ENCODE assay signal across 15 cellular contexts in genomic region chr2:197058777-197059176, GRCh38.
DNase-seq lines count a peak whose midpoint lies in the region; ATAC-seq and TF ChIP-seq lines count a peak whose summit lies in the region.
"Had no signal": no experiment of that assay in that cellular context is flagged by ENCODE, and none has a peak within 500 bp of the region (broad histone marks: within the 10 kb centered on the region; RNA-seq: fewer than 3 reads in every experiment).

No MANE protein-coding gene starts in this region.

- H3K27ac Mint-ChIP-seq in CD8-positive, alpha-beta T cell = peak overlapping the region; percentile 67
- H3K27ac Mint-ChIP-seq in naive thymus-derived CD8-positive, alpha-beta T cell = peak overlapping the region in 6 of 10 donors; percentile 51 to 76 (median 60)
- H3K27ac Mint-ChIP-seq: B cell, GM23338 had no signal

- no peak; the same call in 1 of the 2 replicates for TF ChIP-seq RAD21 in SK-N-SH (IDR thresholded peaks at IDR 0.05; ENCODE audit: low read length)

- ATAC-seq in SK-N-SH treated with all-trans-retinoic acid at 6 μM for 48 hours (no peak), left colon (no peak)
- no peak for ATAC-seq in CD8-positive, alpha-beta T cell
- ATAC-seq in naive thymus-derived CD8-positive, alpha-beta T cell = no peak
- ATAC-seq: GM23338 had no signal

- H3K9me3 ChIP-seq in SK-N-SH = peaks cover 12% of the 10 kb centered on the region; the same call in 1 of the 2 replicates
- H3K9me3 ChIP-seq in CD8-positive, alpha-beta T cell (ENCODE audit: low read length) = peaks cover 7% of the 10 kb centered on the region
- H3K9me3 ChIP-seq in SK-N-MC (ENCODE audit: low read depth, low read length) = peaks cover 8% of the 10 kb centered on the region; the same call in 1 of the 2 replicates

- no peaks in the 10 kb centered on the region for H3K9me2 ChIP-seq in SK-N-SH

- WGBS in SK-N-SH (ENCODE audit: low lambda C conversion rate) = 67% methylated on average over 1 of the region's 1 CpG

- POLR2A ChIA-PET in SK-N-SH (lab: Yijun Ruan, JAX) = interaction anchor here (0.6 to 0.9 kb wide), 2 partner anchors 14 to 32 kb away, joined by 3 to 4 read pairs; no protein-coding TSS in a partner anchor
- POLR2A ChIA-PET in CD8-positive, alpha-beta T cell (lab: Charles Lee) = interaction anchor here (0.7 kb wide), 1 partner anchor 221 kb away, joined by 3 read pairs; no protein-coding TSS in a partner anchor
- POLR2A ChIA-PET in naive thymus-derived CD8-positive, alpha-beta T cell (lab: Charles Lee) = no interaction called here

- intact Hi-C loops in CD8-positive, alpha-beta T cell (cut with DNase I, micrococcal nuclease) = no loop called here
- intact Hi-C loops in left colon (cut with DNase I, micrococcal nuclease) = no loop called here

- TF ChIP-seq CTCF in SK-N-SH (IDR thresholded peaks at IDR 0.05) = no peak
- no peak for TF ChIP-seq CTCF in CD8-positive, alpha-beta T cell (IDR thresholded peaks at IDR 0.05)

- peak in 1 of 2 experiments; percentile 75; a peak in 1 of 4 replicates for TF ChIP-seq EP300 in SK-N-SH (IDR thresholded peaks at IDR 0.05; ENCODE audit: borderline replicate concordance in 1 of 2, low read depth in 1 of 2, low read length in 1 of 2)

- H3F3A ChIP-seq in SK-N-SH (replicated peaks; ENCODE audit: insufficient read depth) = no peaks in the 10 kb centered on the region

- no peaks in the 10 kb centered on the region for H3K27me3 ChIP-seq in SK-N-SH (ENCODE audit: insufficient read depth)
- H3K27me3 ChIP-seq in CD8-positive, alpha-beta T cell (ENCODE audit: insufficient read depth, low read length) = no peaks in the 10 kb centered on the region

- H3K4me2 ChIP-seq in SK-N-SH = no peak overlapping the region
- H3K4me2 ChIP-seq: GM23338 had no signal

- H3K79me2 ChIP-seq in SK-N-SH (ENCODE audit: insufficient read depth) = no peaks in the 10 kb centered on the region

- no peaks in the 10 kb centered on the region for H3K27me3 Mint-ChIP-seq in CD8-positive, alpha-beta T cell (ENCODE audit: low read depth)
- no peaks in the 10 kb centered on the region for H3K27me3 Mint-ChIP-seq in naive thymus-derived CD8-positive, alpha-beta T cell
- H3K27me3 Mint-ChIP-seq: B cell; CD8-positive, alpha-beta memory T cell had no signal

- no peak overlapping the region for H2AFZ ChIP-seq in SK-N-SH (ENCODE audit: low read depth)
- H2AFZ ChIP-seq: GM23338 had no signal

- peaks cover 92% of the 10 kb centered on the region for H3K36me3 Mint-ChIP-seq in CD8-positive, alpha-beta T cell
- peaks cover 31 to 93% (median 85%) of the 10 kb centered on the region in 3 donors for H3K36me3 Mint-ChIP-seq in naive thymus-derived CD8-positive, alpha-beta T cell

- H3K9ac ChIP-seq in SK-N-SH (no peak overlapping the region), SK-N-MC (ENCODE audit: insufficient read length) (no peak overlapping the region)

- DNase-seq in SK-N-SH (peak; percentile 23), SK-N-MC (ENCODE audit: low read depth, low spot score) (no peak), left colon (no peak), NCI-H1436 treated with DMSO at 0.1 percent for 48 hours (lab: John Stamatoyannopoulos, UW) (no peak), NCI-H1930 (lab: John Stamatoyannopoulos, UW) (no peak)
- no peak for DNase-seq in CD8-positive, alpha-beta T cell
- DNase-seq in naive thymus-derived CD8-positive, alpha-beta T cell = no peak
- DNase-seq: C1 segment of cervical spinal cord; Caco-2; CD8-positive, alpha-beta memory T cell; H7; IMR-90 had no signal

- no peaks in the 10 kb centered on the region for H4K20me1 ChIP-seq in SK-N-SH (ENCODE audit: insufficient read depth)

- H3K27ac ChIP-seq in SK-N-SH (ENCODE audit: low read depth in 2 of 2, low read length in 1 of 2) = peak overlapping the region in 1 of 2 experiments; percentile 97; a peak in 2 of 4 replicates
- H3K27ac ChIP-seq in CD8-positive, alpha-beta T cell (ENCODE audit: low read depth, low read length) = no peak overlapping the region
- 0 out of 2 replicates have a peak overlapping the region, but pooled peaks have one; percentile 51 for H3K27ac ChIP-seq in SK-N-MC

- peaks cover 0 to 28% of the 10 kb centered on the region in 2 experiments; a peak in 3 of 4 replicates for H3K4me1 ChIP-seq in SK-N-SH (ENCODE audit: control insufficient read depth in 1 of 2, insufficient read depth in 2 of 2, low read depth in 1 of 2, low read length in 1 of 2)
- no peaks in the 10 kb centered on the region for H3K4me1 ChIP-seq in CD8-positive, alpha-beta T cell (ENCODE audit: insufficient read depth, low read length)
- H3K4me1 ChIP-seq: Caco-2 had no signal

- H3K4me3 ChIP-seq in SK-N-SH (ENCODE audit: low read depth in 2 of 2, low read length in 1 of 2) (no peak overlapping the region), SK-N-MC (no peak overlapping the region)
- H3K4me3 ChIP-seq in CD8-positive, alpha-beta T cell (ENCODE audit: low read depth, low read length) = no peak overlapping the region
- H3K4me3 ChIP-seq: GM23338 had no signal

- H3K4me1 Mint-ChIP-seq in CD8-positive, alpha-beta T cell (ENCODE audit: low read depth) = peaks cover 25% of the 10 kb centered on the region
- peaks cover 6 to 29% (median 25%) of the 10 kb centered on the region in 4 donors for H3K4me1 Mint-ChIP-seq in naive thymus-derived CD8-positive, alpha-beta T cell
- H3K4me1 Mint-ChIP-seq: GM23338 had no signal

- CTCF ChIA-PET in SK-N-SH (lab: Yijun Ruan, JAX) = interaction anchor here (0.9 to 2.4 kb wide), 10 partner anchors 13 to 319 kb away, joined by 3 to 9 read pairs (median 6); no protein-coding TSS in a partner anchor
- CTCF ChIA-PET in CD8-positive, alpha-beta T cell (lab: Charles Lee) = interaction anchor here (0.6 kb wide), 1 partner anchor 284 kb away, joined by 3 read pairs; no protein-coding TSS in a partner anchor

- H3K9me3 Mint-ChIP-seq in CD8-positive, alpha-beta T cell = peaks cover 11% of the 10 kb centered on the region
- peaks cover 2 to 16% (median 14%) of the 10 kb centered on the region in 9 donors for H3K9me3 Mint-ChIP-seq in naive thymus-derived CD8-positive, alpha-beta T cell

- H3K36me3 ChIP-seq in SK-N-SH (replicated peaks in 1 of 2; ENCODE audit: control insufficient read depth in 1 of 2, insufficient read depth in 2 of 2, low read length in 1 of 2) = peaks cover 5 to 6% of the 10 kb centered on the region in 2 experiments
- H3K36me3 ChIP-seq in CD8-positive, alpha-beta T cell (ENCODE audit: insufficient read depth, low read length) = peaks cover 47% of the 10 kb centered on the region
- peaks cover 16% of the 10 kb centered on the region; the same call in 1 of the 2 replicates for H3K36me3 ChIP-seq in SK-N-MC (ENCODE audit: insufficient read depth, low read length)

- no peak overlapping the region for H3K4me3 Mint-ChIP-seq in CD8-positive, alpha-beta T cell
- H3K4me3 Mint-ChIP-seq in naive thymus-derived CD8-positive, alpha-beta T cell = no peak overlapping the region
- H3K4me3 Mint-ChIP-seq: B cell; CD8-positive, alpha-beta memory T cell; GM23338 had no signal

TF ChIP-seq in SK-N-SH, 30 proteins besides CTCF, POLR2A, EP300 and RAD21 (continues in another document):
- TF ChIP-seq REST (IDR thresholded peaks at IDR 0.05; ENCODE audit: low read depth, low read length) = no peak
- TF ChIP-seq JUND (IDR thresholded peaks at IDR 0.05) = no peak

TF ChIP-seq in SK-N-SH treated with all-trans-retinoic acid at 6 μM for 48 hours, 23 proteins besides CTCF, POLR2A, EP300 and RAD21 (continues in another document):
- TF ChIP-seq ZFP3 (CRISPR knock-in tag; IDR thresholded peaks at IDR 0.05) = no peak
- TF ChIP-seq TCF4 (CRISPR knock-in tag; IDR thresholded peaks at IDR 0.05; ENCODE audit: borderline replicate concordance) = no peak
- no peak for TF ChIP-seq ARNTL (CRISPR knock-in tag; IDR thresholded peaks at IDR 0.05; ENCODE audit: borderline replicate concordance, low read depth)
- TF ChIP-seq SNAI2 (CRISPR knock-in tag; IDR thresholded peaks at IDR 0.05) = no peak
- TF ChIP-seq ZC3H10 (CRISPR knock-in tag; IDR thresholded peaks at IDR 0.05) = no peak
- no peak for TF ChIP-seq TOX (CRISPR knock-in tag; IDR thresholded peaks at IDR 0.05; ENCODE audit: borderline replicate concordance)
- no peak for TF ChIP-seq CREB5 (CRISPR knock-in tag; IDR thresholded peaks at IDR 0.05; ENCODE audit: low read depth)
- TF ChIP-seq POU6F1 (CRISPR knock-in tag; IDR thresholded peaks at IDR 0.05; ENCODE audit: borderline replicate concordance, low read depth) = no peak
- no peak for TF ChIP-seq CSDC2 (CRISPR knock-in tag; IDR thresholded peaks at IDR 0.05)
